ENCODE assay signal across 22 cellular contexts in genomic region chr6:127566119-127566518, GRCh38. TPM values are rescaled to one million over a fixed set of nuclear protein-coding genes. Genes with fewer than 3 reads are reported as not detected.
"Had no signal": no experiment of that assay in that cellular context is flagged by ENCODE, and none has a peak within 500 bp of the region (broad histone marks: within the 10 kb centered on the region; RNA-seq: fewer than 3 reads in every experiment).

No MANE protein-coding gene starts in this region.

- H3K36me3 ChIP-seq: MG63 had no signal

- H3K27me3 ChIP-seq: MG63 had no signal

- H3K9me3 ChIP-seq: MG63, SK-N-SH had no signal

- H3K4me2 ChIP-seq: KMS-11, SK-N-SH had no signal

- ATAC-seq: K562 had no signal

- H3K9me2 ChIP-seq: SK-N-SH had no signal

- H3K4me3 ChIP-seq: K562, MG63 had no signal

- DNase-seq: Kasumi-1, MG63, NCI-H1092, NCI-H1105 treated with DMSO at 0.1 percent for 48 hours, NCI-H1436, NCI-H187, NCI-H2029, NCI-H2081 treated with DMSO at 0.1 percent for 48 hours, NCI-H2171 treated with DMSO at 0.1 percent for 48 hours, NCI-H345, NCI-H446 treated with DMSO at 0.1 percent for 48 hours, NCI-H510A treated with DMSO at 0.1 percent for 48 hours, NCI-H526, NCI-H748 treated with DMSO at 0.1 percent for 48 hours, SHP77, SK-N-SH, SW 1271 had no signal

- H3K27ac ChIP-seq: HL-60, KMS-11, RWPE1 had no signal

- H3K9ac ChIP-seq: KMS-11, SK-N-SH had no signal

RNA-seq across cellular contexts. Expression of gene C6orf58, which starts 10.9 kb away (rescaled TPM):
- total RNA-seq: K562, SK-MEL-5 had no signal
